In genomic region chr13:66899955-66900354, GRCh38 we compare ENCODE assay signal across 18 cellular contexts.
DNase-seq lines count a peak whose midpoint lies in the region; ATAC-seq and TF ChIP-seq lines count a peak whose summit lies in the region.
"Had no signal": no experiment of that assay in that cellular context is flagged by ENCODE, and none has a peak within 500 bp of the region (broad histone marks: within the 10 kb centered on the region; RNA-seq: fewer than 3 reads in every experiment).

No MANE protein-coding gene starts in this region.

- no peak overlapping the region for H2AK5ac ChIP-seq in IMR-90 (ENCODE audit: low read depth, low read length)

- no peak overlapping the region for H3K27ac ChIP-seq in IMR-90 (ENCODE audit: insufficient read depth, low read length)
- no peak overlapping the region for H3K27ac ChIP-seq in OCI-LY7 (ENCODE audit: low read depth, low read length, poor library complexity, severe bottlenecking)
- H3K27ac ChIP-seq: HL-60 had no signal

- H3K4ac ChIP-seq in IMR-90 (ENCODE audit: low read depth, low read length), result no peak overlapping the region

- intact Hi-C loops in IMR-90 (cut with micrococcal nuclease) (loop anchor here (1.0 kb wide), 1 partner anchor 329 kb away; no protein-coding TSS in a partner anchor), OCI-LY7 (cut with micrococcal nuclease; ENCODE audit: unreplicated experiment) (no loop called here)
- intact Hi-C loops in activated T-helper 1 cell treated with anti-CD3 and anti-CD28 coated beads, Interleukin-12 subunit alpha, Interleukin-12 subunit beta, Interleukin-2, Interleukin-4 antibody, amounts not matched to agents 30 ng/mL and 10 ng/mL and 1 ng/mL, durations not matched to agents 14 hours and 24 hours and 36 hours (cut with micrococcal nuclease), result no loop called here

- H2AK9ac ChIP-seq in IMR-90 (replicated peaks; ENCODE audit: low read depth, low read length, poor library complexity), result no peak overlapping the region

- no peaks in the 10 kb centered on the region for H3K79me2 ChIP-seq in OCI-LY7 (ENCODE audit: insufficient read depth, low read depth, low read length)

- no peak overlapping the region for H2BK5ac ChIP-seq in IMR-90 (ENCODE audit: low read depth, low read length, poor library complexity, severe bottlenecking)

- BruUV-seq in IMR-90 (replicated peaks; lab: Mats Ljungman, UMichigan), result no TSS peak
- BruUV-seq in OCI-LY7 (replicated peaks; lab: Mats Ljungman, UMichigan), result no TSS peak

- no peak overlapping the region for H2BK15ac ChIP-seq in IMR-90 (ENCODE audit: low read depth, low read length)

- H3K9me2 ChIP-seq in OCI-LY7 (ENCODE audit: insufficient read depth, low read length), result no peaks in the 10 kb centered on the region

- no peak overlapping the region for H2AFZ ChIP-seq in IMR-90 (replicated peaks; ENCODE audit: low read length, poor library complexity)
- peak overlapping the region; percentile 47; the same call in 1 of the 2 replicates for H2AFZ ChIP-seq in OCI-LY7 (ENCODE audit: low read length)

- no peaks in the 10 kb centered on the region for H4K20me1 ChIP-seq in IMR-90 (ENCODE audit: insufficient read depth, low read length)
- no peaks in the 10 kb centered on the region for H4K20me1 ChIP-seq in OCI-LY7 (ENCODE audit: insufficient read depth, low read length)

- H4K5ac ChIP-seq in IMR-90 (ENCODE audit: low read depth, low read length), result no peak overlapping the region

- no peak overlapping the region for H3K18ac ChIP-seq in IMR-90 (ENCODE audit: low read depth, low read length)

- no peaks in the 10 kb centered on the region for H3K27me3 Mint-ChIP-seq in activated T-helper 1 cell treated with anti-CD3 and anti-CD28 coated beads, Interleukin-12 subunit alpha, Interleukin-12 subunit beta, Interleukin-2, Interleukin-4 antibody, amounts not matched to agents 30 ng/mL and 10 ng/mL and 1 ng/mL, durations not matched to agents 14 hours and 24 hours and 36 hours (ENCODE audit: insufficient read depth)
- H3K27me3 Mint-ChIP-seq: IgD-negative memory B cell had no signal

- no peak overlapping the region for H4K8ac ChIP-seq in IMR-90 (ENCODE audit: low read depth in 2 of 2, low read length in 2 of 2)

- in situ Hi-C loops in IMR-90 (cut with MboI; ENCODE audit: low sequenced_read_pairs), result no loop called here

- H3K9me3 Mint-ChIP-seq in activated T-helper 1 cell treated with anti-CD3 and anti-CD28 coated beads, Interleukin-12 subunit alpha, Interleukin-12 subunit beta, Interleukin-2, Interleukin-4 antibody, amounts not matched to agents 30 ng/mL and 10 ng/mL and 1 ng/mL, durations not matched to agents 14 hours and 24 hours and 36 hours, result no peaks in the 10 kb centered on the region
- H3K9me3 Mint-ChIP-seq: CD14-positive monocyte, H9, IgD-negative memory B cell had no signal

- H3K4me1 ChIP-seq in IMR-90 (ENCODE audit: control insufficient read depth, insufficient read depth, low read length) (no peaks in the 10 kb centered on the region), OCI-LY7 (ENCODE audit: insufficient read depth, low read length, poor library complexity, severe bottlenecking) (peaks cover 7% of the 10 kb centered on the region)

- H3K9me1 ChIP-seq in IMR-90 (ENCODE audit: insufficient read depth, low read length), result no peaks in the 10 kb centered on the region

- H3K4me3 Mint-ChIP-seq in activated T-helper 1 cell treated with anti-CD3 and anti-CD28 coated beads, Interleukin-12 subunit alpha, Interleukin-12 subunit beta, Interleukin-2, Interleukin-4 antibody, amounts not matched to agents 30 ng/mL and 10 ng/mL and 1 ng/mL, durations not matched to agents 14 hours and 24 hours and 36 hours, result no peak overlapping the region
- H3K4me3 Mint-ChIP-seq: CD14-positive monocyte, H9, IgD-negative memory B cell had no signal

- no CpG with 5 or more reads among the region's 3 CpGs for WGBS in IMR-90 (ENCODE audit: extremely low coverage in 2 of 2, insufficient read length in 1 of 2), 2 experiments

- no peak overlapping the region for H3K9ac ChIP-seq in IMR-90 (ENCODE audit: low read depth, low read length)

- H3K9me3 ChIP-seq in IMR-90 (ENCODE audit: control insufficient read depth, insufficient read depth, low read length) (no peaks in the 10 kb centered on the region), OCI-LY7 (ENCODE audit: low read length) (peaks cover 6% of the 10 kb centered on the region; the same call in 1 of the 2 replicates)

- H2BK120ac ChIP-seq in IMR-90 (ENCODE audit: low read depth, low read length), result no peak overlapping the region

- H3K23ac ChIP-seq in IMR-90 (ENCODE audit: low read depth, low read length), result no peak overlapping the region

- no peak overlapping the region for H3K4me2 ChIP-seq in IMR-90 (ENCODE audit: low read depth, low read length)
- no peak overlapping the region for H3K4me2 ChIP-seq in OCI-LY7 (ENCODE audit: low read length)

- H2BK20ac ChIP-seq in IMR-90 (ENCODE audit: low read depth, low read length), result no peak overlapping the region; the same call in 1 of the 2 replicates

- dilution Hi-C loops in IMR-90 (cut with HindIII; ENCODE audit: low sequenced_read_pairs, unreplicated experiment), result no loop called here

- no peaks in the 10 kb centered on the region for H3K4me1 Mint-ChIP-seq in activated T-helper 1 cell treated with anti-CD3 and anti-CD28 coated beads, Interleukin-12 subunit alpha, Interleukin-12 subunit beta, Interleukin-2, Interleukin-4 antibody, amounts not matched to agents 30 ng/mL and 10 ng/mL and 1 ng/mL, durations not matched to agents 14 hours and 24 hours and 36 hours (ENCODE audit: low read depth)
- H3K4me1 Mint-ChIP-seq: CD14-positive monocyte, IgD-negative memory B cell had no signal

- H3K79me1 ChIP-seq in IMR-90 (ENCODE audit: low read depth in 1 of 2, low read length in 2 of 2), result no peaks in the 10 kb centered on the region

- no peaks in the 10 kb centered on the region for H3K36me3 Mint-ChIP-seq in activated T-helper 1 cell treated with anti-CD3 and anti-CD28 coated beads, Interleukin-12 subunit alpha, Interleukin-12 subunit beta, Interleukin-2, Interleukin-4 antibody, amounts not matched to agents 30 ng/mL and 10 ng/mL and 1 ng/mL, durations not matched to agents 14 hours and 24 hours and 36 hours (ENCODE audit: low read depth)
- H3K36me3 Mint-ChIP-seq: CD14-positive monocyte, IgD-negative memory B cell had no signal

- POLR2A ChIA-PET in IMR-90 (lab: Charles Lee; ENCODE audit: unreplicated experiment), result no interaction called here
- POLR2A ChIA-PET in OCI-LY7 (lab: Charles Lee), result interaction anchor here (0.6 to 3.3 kb wide), 8 partner anchors 10 to 629 kb away, joined by 3 to 28 read pairs (median 6); no protein-coding TSS in a partner anchor
- POLR2A ChIA-PET in HEK293T (lab: Yijun Ruan, JAX), result interaction anchor here (0.6 kb wide), 1 partner anchor 11 kb away, joined by 3 read pairs; no protein-coding TSS in a partner anchor

- no peaks in the 10 kb centered on the region for H3K27me3 ChIP-seq in IMR-90 (ENCODE audit: control insufficient read depth, insufficient read depth, low read length)

- no peak overlapping the region for H3K14ac ChIP-seq in IMR-90 (replicated peaks; ENCODE audit: low read depth, low read length)

- H3K27ac Mint-ChIP-seq in activated T-helper 1 cell treated with anti-CD3 and anti-CD28 coated beads, Interleukin-12 subunit alpha, Interleukin-12 subunit beta, Interleukin-2, Interleukin-4 antibody, amounts not matched to agents 30 ng/mL and 10 ng/mL and 1 ng/mL, durations not matched to agents 14 hours and 24 hours and 36 hours, result no peak overlapping the region
- H3K27ac Mint-ChIP-seq: CD14-positive monocyte, H9, IgD-negative memory B cell had no signal

- ATAC-seq in IMR-90 (ENCODE audit: low read depth), result no peak

- H3K56ac ChIP-seq in IMR-90 (ENCODE audit: extremely low read depth, insufficient read depth, low read length), result no peak overlapping the region

- H4K91ac ChIP-seq in IMR-90 (ENCODE audit: insufficient read depth, low read depth, low read length), result no peak overlapping the region

- CTCF ChIA-PET in IMR-90 (lab: Yijun Ruan, JAX) (interaction anchor here (1.1 kb wide), 1 partner anchor 13 kb away, joined by 5 read pairs; no protein-coding TSS in a partner anchor), OCI-LY7 (lab: Charles Lee; ENCODE audit: unreplicated experiment) (no interaction called here), HEK293T (lab: Yijun Ruan, JAX) (interaction anchor here (0.6 to 0.7 kb wide), 3 partner anchors 30 to 306 kb away, joined by 3 to 4 read pairs (median 3); no protein-coding TSS in a partner anchor)

- DNase-seq in IMR-90, result peak; percentile 5
- DNase-seq in OCI-LY7 (ENCODE audit: low spot score), result no peak
- DNase-seq in astrocyte of the hippocampus (ENCODE audit: low read depth, low spot score), result peak; percentile 21
- DNase-seq in iris pigment epithelial cell (ENCODE audit: low read depth), result peak; percentile 45
- DNase-seq in activated T-helper 1 cell treated with anti-CD3 and anti-CD28 coated beads, Interleukin-12 subunit alpha, Interleukin-12 subunit beta, Interleukin-2, Interleukin-4 antibody, amounts not matched to agents 30 ng/mL and 10 ng/mL and 1 ng/mL, durations not matched to agents 14 hours and 24 hours and 36 hours (ENCODE audit: low spot score), result no peak
- no peak for DNase-seq in HEK293T (ENCODE audit: extremely low spot score)
- DNase-seq in NCI-H187 (lab: John Stamatoyannopoulos, UW), result no peak
- DNase-seq: ACHN, AML-193, GDM1, H9, Kasumi-1, NCI-H1105, NCI-H2081 treated with DMSO at 0.1 percent for 48 hours, NCI-H524 had no signal

- no peak for TF ChIP-seq RAD21 in IMR-90 (IDR thresholded peaks at IDR 0.05; ENCODE audit: low read length)

- no peak for TF ChIP-seq POLR2A in IMR-90 (IDR thresholded peaks at IDR 0.05; ENCODE audit: low read depth, low read length)

- TF ChIP-seq CTCF in IMR-90 (conservative IDR thresholded peaks at IDR 0.05; ENCODE audit: low read depth, low read length), result no peak
- no peak for TF ChIP-seq CTCF in OCI-LY7 (conservative IDR thresholded peaks at IDR 0.05; ENCODE audit: low read length)

- no peak overlapping the region for H3K4me3 ChIP-seq in IMR-90 (ENCODE audit: insufficient read depth, low read depth, low read length)
- no peak overlapping the region for H3K4me3 ChIP-seq in OCI-LY7 (ENCODE audit: low read depth, low read length, poor library complexity, severe bottlenecking)

- H3K36me3 ChIP-seq in IMR-90 (ENCODE audit: control insufficient read depth, insufficient read depth, low read length), result no peaks in the 10 kb centered on the region
- H3K36me3 ChIP-seq in OCI-LY7 (ENCODE audit: insufficient read depth, low read length), result peaks cover 5% of the 10 kb centered on the region; the same call in 1 of the 2 replicates

TF ChIP-seq in IMR-90, 13 proteins besides CTCF, POLR2A, EP300 and RAD21 (continues in another document):
- no peak for TF ChIP-seq SMC3 (IDR thresholded peaks at IDR 0.05; ENCODE audit: low read depth, low read length)

TF ChIP-seq in HEK293T, 16 proteins besides CTCF, POLR2A, EP300 and RAD21:
- TF ChIP-seq L3MBTL2 (conservative IDR thresholded peaks at IDR 0.05), result no peak

Comparison
In these comparisons a context has a peak if more than half of its experiments do, and no peak if none do; other contexts are left out.
1. DNase-seq: peak in IMR-90 (single experiment), astrocyte of the hippocampus (single experiment) and iris pigment epithelial cell (single experiment); none in OCI-LY7 (single experiment), activated T-helper 1 cell treated with anti-CD3 and anti-CD28 coated beads, Interleukin-12 subunit alpha, Interleukin-12 subunit beta, Interleukin-2, Interleukin-4 antibody, amounts not matched to agents 30 ng/mL and 10 ng/mL and 1 ng/mL, durations not matched to agents 14 hours and 24 hours and 36 hours (single experiment), HEK293T (single experiment) and NCI-H187 (0 of 2).